16 cellular contexts compared by ENCODE assay signal in genomic region chr10:12566161-12567115, GRCh38.
DNase-seq lines count a peak whose midpoint lies in the region; TF ChIP-seq lines count a peak whose summit lies in the region.
"Had no signal": no experiment of that assay in that cellular context is flagged by ENCODE, and none has a peak within 500 bp of the region (broad histone marks: within the 10 kb centered on the region; RNA-seq: fewer than 3 reads in every experiment).

No MANE protein-coding gene starts in this region.

- H3K4me1 ChIP-seq in ACC112 (ENCODE audit: control insufficient read depth, insufficient read depth, low read length, unreplicated experiment) (peaks cover 13% of the 10 kb centered on the region), neural progenitor cell (no peaks in the 10 kb centered on the region), transverse colon (peaks cover 0 to 6% (median 2%) of the 10 kb centered on the region in 4 donors)

- H2AFZ ChIP-seq in ACC112 (ENCODE audit: low read length, unreplicated experiment), result no peak overlapping the region
- no peak overlapping the region for H2AFZ ChIP-seq in neural progenitor cell (replicated peaks)

- no peaks in the 10 kb centered on the region for H3K36me3 Mint-ChIP-seq in neural progenitor cell
- H3K36me3 Mint-ChIP-seq: activated CD4-positive, alpha-beta memory T cell treated with anti-CD3 and anti-CD28 coated beads for 36 hours; natural killer cell had no signal

- 88 to 92% methylated on average over 5 to 20 of the region's 20 CpGs for WGBS in transverse colon (ENCODE audit: low coverage in 1 of 2), 2 donors

- no peak overlapping the region for H3K4me2 ChIP-seq in neural progenitor cell

- H3K36me3 ChIP-seq in ACC112 (ENCODE audit: insufficient read depth, low read length), result no peaks in the 10 kb centered on the region
- no peaks in the 10 kb centered on the region for H3K36me3 ChIP-seq in MG63
- no peaks in the 10 kb centered on the region for H3K36me3 ChIP-seq in neural progenitor cell
- H3K36me3 ChIP-seq in transverse colon, result no peaks in the 10 kb centered on the region
- H3K36me3 ChIP-seq: heart left ventricle had no signal

- TF ChIP-seq CTCF in neural progenitor cell (IDR thresholded peaks at IDR 0.05), result no peak
- TF ChIP-seq CTCF in transverse colon (IDR thresholded peaks at IDR 0.05), result no peak

- H3K27me3 Mint-ChIP-seq in neural progenitor cell (ENCODE audit: insufficient read depth, low read depth), result no peaks in the 10 kb centered on the region
- H3K27me3 Mint-ChIP-seq: activated CD4-positive, alpha-beta memory T cell treated with anti-CD3 and anti-CD28 coated beads for 36 hours had no signal

- no peak overlapping the region for H3K4me3 Mint-ChIP-seq in neural progenitor cell
- H3K4me3 Mint-ChIP-seq: activated CD4-positive, alpha-beta memory T cell treated with anti-CD3 and anti-CD28 coated beads for 36 hours; natural killer cell had no signal

- H3K27ac ChIP-seq in ACC112 (ENCODE audit: low read depth, low read length) (peak overlapping the region; percentile 41; the same call in 1 of the 2 replicates), neural progenitor cell (no peak overlapping the region), transverse colon (no peak overlapping the region)

- no peaks in the 10 kb centered on the region for H3K9me3 Mint-ChIP-seq in neural progenitor cell
- H3K9me3 Mint-ChIP-seq: activated CD4-positive, alpha-beta memory T cell treated with anti-CD3 and anti-CD28 coated beads for 36 hours; activated T-helper 2 cell treated with anti-CD3 and anti-CD28 coated beads, Interferon-gamma antibody, Interleukin-2, Interleukin-4, amounts not matched to agents 10 μg/mL and 5 μg/mL and 100 μg/mL, durations not matched to agents 14 hours and 24 hours and 36 hours; natural killer cell had no signal

- H3K79me2 ChIP-seq in ACC112 (ENCODE audit: control insufficient read depth, insufficient read depth, low read length, unreplicated experiment) (no peaks in the 10 kb centered on the region), neural progenitor cell (ENCODE audit: low read depth) (no peaks in the 10 kb centered on the region)

- no peak for TF ChIP-seq EP300 in transverse colon (IDR thresholded peaks at IDR 0.05; ENCODE audit: low read depth)

- H3F3A ChIP-seq in neural progenitor cell (ENCODE audit: low read depth), result no peaks in the 10 kb centered on the region

- H3K4me1 Mint-ChIP-seq in neural progenitor cell, result peaks cover 13% of the 10 kb centered on the region

- intact Hi-C loops in transverse colon (cut with DNase I; ENCODE audit: low total_unique reads), result no loop called here

- H3K27ac Mint-ChIP-seq in neural progenitor cell, result peak overlapping the region; percentile 33
- H3K27ac Mint-ChIP-seq: activated CD4-positive, alpha-beta memory T cell treated with anti-CD3 and anti-CD28 coated beads for 36 hours; activated T-helper 2 cell treated with anti-CD3 and anti-CD28 coated beads, Interferon-gamma antibody, Interleukin-2, Interleukin-4, amounts not matched to agents 10 μg/mL and 5 μg/mL and 100 μg/mL, durations not matched to agents 14 hours and 24 hours and 36 hours; natural killer cell had no signal

- H3K27me3 ChIP-seq in ACC112 (ENCODE audit: insufficient read depth, low read length) (no peaks in the 10 kb centered on the region), MG63 (no peaks in the 10 kb centered on the region), neural progenitor cell (no peaks in the 10 kb centered on the region), transverse colon (no peaks in the 10 kb centered on the region)
- H3K27me3 ChIP-seq: heart left ventricle had no signal

- H3K9me3 ChIP-seq in MG63 (no peaks in the 10 kb centered on the region), neural progenitor cell (ENCODE audit: low read depth) (no peaks in the 10 kb centered on the region), transverse colon (no peaks in the 10 kb centered on the region)
- H3K9me3 ChIP-seq: heart left ventricle had no signal

- in situ Hi-C loops in transverse colon (cut with MboI; ENCODE audit: low pct_ligation_motif_present in 1 of 4, low pct_unique_long_range_greater_than_20kb in 1 of 4, low sequenced_read_pairs in 3 of 4), result no loop called here

- H3K4me3 ChIP-seq in ACC112 (ENCODE audit: low read depth, low read length), result peak overlapping the region; percentile 51
- H3K4me3 ChIP-seq in MG63, result 0 out of 2 replicates have a peak overlapping the region, but pooled peaks have one; percentile 4
- no peak overlapping the region for H3K4me3 ChIP-seq in neural progenitor cell
- H3K4me3 ChIP-seq in transverse colon, result no peak overlapping the region
- H3K4me3 ChIP-seq: heart left ventricle had no signal

- peak; percentile 73 for DNase-seq in MG63
- peak; percentile 3 for DNase-seq in fibroblast of peridontal ligament (ENCODE audit: extremely low read depth)
- DNase-seq in neural progenitor cell (ENCODE audit: low spot score), result no peak
- no peak for DNase-seq in NOMO-1 treated with dmso at 0.1 percent for 144 hours (lab: John Stamatoyannopoulos, UW; ENCODE audit: unreplicated experiment)
- DNase-seq in NCI-H2227 (lab: John Stamatoyannopoulos, UW; ENCODE audit: unreplicated experiment), result no peak
- no peak for DNase-seq in NCI-H345 treated with DMSO at 0.1 percent for 48 hours (lab: John Stamatoyannopoulos, UW; ENCODE audit: unreplicated experiment)
- DNase-seq in transverse colon, result no peak
- DNase-seq: activated CD4-positive, alpha-beta memory T cell treated with anti-CD3 and anti-CD28 coated beads for 36 hours; effector memory CD4-positive, alpha-beta T cell; kidney glomerular epithelial cell; natural killer cell; NCI-H2029; stimulated activated naive CD8-positive, alpha-beta T cell treated with anti-CD3 and anti-CD28 coated beads, Interleukin-15, Interleukin-2, amounts not matched to agents 100 U/mL and 50 U/mL, for 24 hours had no signal

- no peak overlapping the region for H3K9ac ChIP-seq in neural progenitor cell

- TF ChIP-seq POLR2A in transverse colon (IDR thresholded peaks at IDR 0.05), result no peak

- no peaks in the 10 kb centered on the region for H4K20me1 ChIP-seq in neural progenitor cell (ENCODE audit: low read depth)

Comparison
In these comparisons a context has a peak if more than half of its experiments do, and no peak if none do; other contexts are left out.
1. H3K4me3 ChIP-seq: peak in ACC112 (single experiment) and MG63 (single experiment); none in neural progenitor cell (single experiment) and transverse colon (0 of 4).
2. DNase-seq: peak in MG63 (single experiment) and fibroblast of peridontal ligament (single experiment); none in neural progenitor cell (single experiment), NOMO-1 treated with dmso at 0.1 percent for 144 hours (single experiment), NCI-H2227 (single experiment), NCI-H345 treated with DMSO at 0.1 percent for 48 hours (single experiment) and transverse colon (single experiment).